1 cellular context compared by ENCODE assay signal in genomic region chr20:63978319-63979220, GRCh38.
TF ChIP-seq lines count a peak whose summit lies in the region.

No MANE protein-coding gene starts in this region.

TF ChIP-seq in HEK293, 187 proteins besides CTCF, POLR2A, EP300 and RAD21 (continued from another document and continues in another):
- TF ChIP-seq ZNF645 (tag by site-specific recombination; IDR thresholded peaks at IDR 0.05) (no peak), EGR2 (tag by site-specific recombination; IDR thresholded peaks at IDR 0.05; ENCODE audit: low read depth) (no peak; the same call in 1 of the 2 replicates), ZNF335 (tag by site-specific recombination; conservative IDR thresholded peaks at IDR 0.05) (peak; percentile 87), ZSCAN30 (tag by site-specific recombination; IDR thresholded peaks at IDR 0.05) (no peak), ZFP37 (tag by site-specific recombination; IDR thresholded peaks at IDR 0.05) (no peak), ZNF513 (tag by site-specific recombination; IDR thresholded peaks at IDR 0.05) (no peak), PRDM2 (tag by site-specific recombination; IDR thresholded peaks at IDR 0.05; ENCODE audit: borderline replicate concordance) (no peak), ZSCAN16 (tag by site-specific recombination; IDR thresholded peaks at IDR 0.05) (peak; percentile 62; the same call in 1 of the 2 replicates), ZNF843 (tag by site-specific recombination; IDR thresholded peaks at IDR 0.05) (peak; percentile 26; the same call in 1 of the 2 replicates), ZSCAN23 (tag by site-specific recombination; IDR thresholded peaks at IDR 0.05) (no peak), ZBTB48 (tag by site-specific recombination; IDR thresholded peaks at IDR 0.05) (no peak), ZNF157 (tag by site-specific recombination; IDR thresholded peaks at IDR 0.05) (no peak), ZNF223 (tag by site-specific recombination; IDR thresholded peaks at IDR 0.05) (no peak), ZNF529 (tag by site-specific recombination; IDR thresholded peaks at IDR 0.05; ENCODE audit: insufficient replicate concordance) (no peak), ZNF211 (tag by site-specific recombination; IDR thresholded peaks at IDR 0.05; ENCODE audit: low read depth) (no peak), ZNF239 (tag by site-specific recombination; IDR thresholded peaks at IDR 0.05) (no peak), ZBTB26 (tag by site-specific recombination; optimal IDR thresholded peaks at IDR 0.05) (peak; percentile 71), ZNF391 (tag by site-specific recombination; IDR thresholded peaks at IDR 0.05; ENCODE audit: borderline replicate concordance, low read depth) (peak; percentile 49; the same call in 1 of the 2 replicates), MYNN (tag by site-specific recombination; IDR thresholded peaks at IDR 0.05; ENCODE audit: borderline replicate concordance) (no peak), ZNF76 (tag by site-specific recombination; IDR thresholded peaks at IDR 0.05; ENCODE audit: borderline replicate concordance, low read depth) (0 out of 2 replicates have a peak, but pooled peaks have one; percentile 45), ZSCAN5A (tag by site-specific recombination; IDR thresholded peaks at IDR 0.05) (no peak), ZFP3 (tag by site-specific recombination; IDR thresholded peaks at IDR 0.05; ENCODE audit: low read depth) (no peak), ZBTB44 (tag by site-specific recombination; IDR thresholded peaks at IDR 0.05) (no peak), ZNF560 (tag by site-specific recombination; IDR thresholded peaks at IDR 0.05; ENCODE audit: borderline replicate concordance) (no peak), ZNF544 (tag by site-specific recombination; IDR thresholded peaks at IDR 0.05) (no peak), ZBTB11 (tag by site-specific recombination; conservative IDR thresholded peaks at IDR 0.05; ENCODE audit: low read depth) (peak; percentile 95), ZNF660 (tag by site-specific recombination; IDR thresholded peaks at IDR 0.05) (no peak), HOXA7 (CRISPR knock-in tag; IDR thresholded peaks at IDR 0.05; ENCODE audit: borderline replicate concordance) (no peak), ZBTB10 (tag by site-specific recombination; IDR thresholded peaks at IDR 0.05) (peak; percentile 86; the same call in 1 of the 2 replicates), ZNF398 (tag by site-specific recombination; IDR thresholded peaks at IDR 0.05) (0 out of 2 replicates have a peak, but pooled peaks have one; percentile 29), SP7 (tag by site-specific recombination; IDR thresholded peaks at IDR 0.05) (peak; percentile 45; the same call in 1 of the 2 replicates), ZNF133 (tag by site-specific recombination; IDR thresholded peaks at IDR 0.05) (no peak), ZNF777 (tag by site-specific recombination; IDR thresholded peaks at IDR 0.05; ENCODE audit: borderline replicate concordance) (no peak; the same call in 1 of the 2 replicates), ZNF501 (tag by site-specific recombination; IDR thresholded peaks at IDR 0.05) (no peak), ZFP41 (tag by site-specific recombination; IDR thresholded peaks at IDR 0.05; ENCODE audit: borderline replicate concordance) (no peak)
